ENCODE assay signal across 8 cellular contexts in genomic region chrX:40734956-40735317, GRCh38. TPM values are rescaled to one million over a fixed set of nuclear protein-coding genes. Genes with fewer than 3 reads are reported as not detected.
A peak's percentile ranks its signal among the peaks of the same experiment; 100 is the strongest.
DNase-seq lines count a peak whose midpoint lies in the region; ATAC-seq and TF ChIP-seq lines count a peak whose summit lies in the region.

No MANE protein-coding gene starts in this region.

- TF ChIP-seq EP300 in transverse colon (IDR thresholded peaks at IDR 0.05; ENCODE audit: low read depth), result no peak

- TF ChIP-seq CTCF in CD14-positive monocyte (IDR thresholded peaks at IDR 0.05) (no peak), transverse colon (IDR thresholded peaks at IDR 0.05) (no peak)

- H3K4me1 Mint-ChIP-seq in CD14-positive monocyte, result peaks cover 43% of the 10 kb centered on the region
- H3K4me1 Mint-ChIP-seq in T-helper 2 cell treated with Interferon-gamma antibody and Interleukin-4, amounts not matched to agents 5 μg/mL and 100 μg/mL, for 36 hours (ENCODE audit: low read depth), result peaks cover 31% of the 10 kb centered on the region
- H3K4me1 Mint-ChIP-seq in naive B cell, result peaks cover 32 to 58% (median 48%) of the 10 kb centered on the region in 3 donors

- H3K27ac ChIP-seq in transverse colon, result peak overlapping the region; percentile 96 to 99 (median 97)

- TF ChIP-seq POLR2A in transverse colon (IDR thresholded peaks at IDR 0.05), result no peak

- peak; percentile 3 for ATAC-seq in HG02623 (IDR thresholded peaks at IDR 0.05; ENCODE audit: unreplicated experiment)
- peak; percentile 11 for ATAC-seq in naive B cell (ENCODE audit: low read depth in 2 of 2)
- no peak for ATAC-seq in HG02763 (IDR thresholded peaks at IDR 0.05; ENCODE audit: unreplicated experiment)

- intact Hi-C loops in CD14-positive monocyte (cut with micrococcal nuclease), result loop anchor here (10.0 kb wide), 3 partner anchors 80 to 390 kb away; partner anchors contain the start of gene CXorf38 (in 1 of the 2)
- intact Hi-C loops in transverse colon (cut with DNase I; ENCODE audit: low total_unique reads), result no loop called here

- no peaks in the 10 kb centered on the region for H3K9me3 ChIP-seq in endocrine pancreas (ENCODE audit: control insufficient read depth, low read length)
- no peaks in the 10 kb centered on the region for H3K9me3 ChIP-seq in transverse colon

- H3K4me1 ChIP-seq in endocrine pancreas (ENCODE audit: control insufficient read depth, insufficient read depth, low read length) (peaks cover 5% of the 10 kb centered on the region), transverse colon (peaks cover 0 to 45% (median 18%) of the 10 kb centered on the region in 4 donors)

- 22% methylated on average over 20 of the region's 20 CpGs; no CpG with 5 or more reads in 1 of the 2 donors for WGBS in transverse colon (ENCODE audit: low coverage in 1 of 2), 2 donors

- peaks cover 4 to 7% of the 10 kb centered on the region in 2 donors for H3K36me3 Mint-ChIP-seq in CD14-positive monocyte
- peaks cover 12% of the 10 kb centered on the region for H3K36me3 Mint-ChIP-seq in T-helper 2 cell treated with Interferon-gamma antibody and Interleukin-4, amounts not matched to agents 5 μg/mL and 100 μg/mL, for 36 hours (ENCODE audit: low read depth)
- H3K36me3 Mint-ChIP-seq in naive B cell, result peaks cover 0 to 4% of the 10 kb centered on the region in 2 donors

- H3K9ac ChIP-seq in endocrine pancreas (ENCODE audit: control insufficient read depth, insufficient read depth, low read length), result peak overlapping the region; percentile 60

- H3K36me3 ChIP-seq in endocrine pancreas (ENCODE audit: control insufficient read depth, insufficient read depth, low read length), result no peaks in the 10 kb centered on the region
- H3K36me3 ChIP-seq in transverse colon, result no peaks in the 10 kb centered on the region

- peak overlapping the region; percentile 94 for H3K4me3 ChIP-seq in endocrine pancreas (ENCODE audit: control insufficient read depth, insufficient read depth, low read length)
- peak overlapping the region; percentile 66 to 88 (median 78) for H3K4me3 ChIP-seq in transverse colon

- H3K27ac Mint-ChIP-seq in CD14-positive monocyte (peak overlapping the region; percentile 77 to 98 (median 84)), naive B cell (peak overlapping the region; percentile 47 to 97 (median 96))
- peak overlapping the region; percentile 84 for H3K27ac Mint-ChIP-seq in T-helper 2 cell treated with Interferon-gamma antibody and Interleukin-4, amounts not matched to agents 5 μg/mL and 100 μg/mL, for 36 hours

- H3K27me3 Mint-ChIP-seq in CD14-positive monocyte (ENCODE audit: low read depth in 3 of 3), result peaks cover 0 to 64% (median 0%) of the 10 kb centered on the region in 3 donors
- no peaks in the 10 kb centered on the region for H3K27me3 Mint-ChIP-seq in T-helper 2 cell treated with Interferon-gamma antibody and Interleukin-4, amounts not matched to agents 5 μg/mL and 100 μg/mL, for 36 hours (ENCODE audit: low read depth)
- H3K27me3 Mint-ChIP-seq in naive B cell, result no peaks in the 10 kb centered on the region

- H3K9me3 Mint-ChIP-seq in CD14-positive monocyte (peaks cover 0 to 8% (median 0%) of the 10 kb centered on the region in 7 donors), naive B cell (no peaks in the 10 kb centered on the region)
- no peaks in the 10 kb centered on the region for H3K9me3 Mint-ChIP-seq in T-helper 2 cell treated with Interferon-gamma antibody and Interleukin-4, amounts not matched to agents 5 μg/mL and 100 μg/mL, for 36 hours

- in situ Hi-C loops in transverse colon (cut with MboI; ENCODE audit: low pct_ligation_motif_present in 1 of 4, low pct_unique_long_range_greater_than_20kb in 1 of 4, low sequenced_read_pairs in 3 of 4), result no loop called here

- H3K27me3 ChIP-seq in endocrine pancreas (ENCODE audit: control insufficient read depth, insufficient read depth, low read length) (no peaks in the 10 kb centered on the region), transverse colon (no peaks in the 10 kb centered on the region)

- no peak for DNase-seq in CD14-positive monocyte (ENCODE audit: low spot score)
- DNase-seq in T-helper 2 cell treated with Interferon-gamma antibody and Interleukin-4, amounts not matched to agents 5 μg/mL and 100 μg/mL, for 36 hours (ENCODE audit: low spot score), result peak; percentile 5
- no peak for DNase-seq in naive B cell
- peak; percentile 37 for DNase-seq in transverse colon
- no peak for DNase-seq in SK-N-DZ (ENCODE audit: low spot score)

- H3K4me3 Mint-ChIP-seq in CD14-positive monocyte (peak overlapping the region; percentile 79 to 85), naive B cell (peak overlapping the region; percentile 79 to 96 (median 93))
- H3K4me3 Mint-ChIP-seq in T-helper 2 cell treated with Interferon-gamma antibody and Interleukin-4, amounts not matched to agents 5 μg/mL and 100 μg/mL, for 36 hours, result peak overlapping the region; percentile 90

RNA-seq across cellular contexts. Expression of gene MED14, which starts 0.4 kb away (rescaled TPM):
- polyA plus RNA-seq in CD14-positive monocyte (1 to 10 TPM; 3.6 to 6.8 TPM), naive B cell (ENCODE audit: low read depth in 6 of 6) (10 to 100 TPM in 5 of 6 donors, 1 to 10 TPM in 1; 9.2 to 23.6 (median 15.2) TPM)
- 10 to 100 TPM; 28.8 to 81.0 (median 68.0) TPM for total RNA-seq in transverse colon
- polyA plus RNA-seq in SK-N-DZ (2014; cell fraction: cytosol; rRNA removed), result 13.7 and 15.5 TPM in 2 replicates
- polyA plus RNA-seq in SK-N-DZ (2014; cell fraction: nucleus; rRNA removed), result 19.4 and 34.9 TPM in 2 replicates

Comparison
In these comparisons a context has a peak if more than half of its experiments do, and no peak if none do; other contexts are left out.
1. DNase-seq: peak in T-helper 2 cell treated with Interferon-gamma antibody and Interleukin-4, amounts not matched to agents 5 μg/mL and 100 μg/mL, for 36 hours (single experiment) and transverse colon (single experiment); none in CD14-positive monocyte (single experiment), naive B cell (single experiment) and SK-N-DZ (single experiment).
2. Peak in every context shown above with its lines, with median percentiles within 50 percentile points of each other: H3K27ac Mint-ChIP-seq and H3K4me3 Mint-ChIP-seq.